ENCODE assay signal across 8 cellular contexts in the genomic region with DNA sequence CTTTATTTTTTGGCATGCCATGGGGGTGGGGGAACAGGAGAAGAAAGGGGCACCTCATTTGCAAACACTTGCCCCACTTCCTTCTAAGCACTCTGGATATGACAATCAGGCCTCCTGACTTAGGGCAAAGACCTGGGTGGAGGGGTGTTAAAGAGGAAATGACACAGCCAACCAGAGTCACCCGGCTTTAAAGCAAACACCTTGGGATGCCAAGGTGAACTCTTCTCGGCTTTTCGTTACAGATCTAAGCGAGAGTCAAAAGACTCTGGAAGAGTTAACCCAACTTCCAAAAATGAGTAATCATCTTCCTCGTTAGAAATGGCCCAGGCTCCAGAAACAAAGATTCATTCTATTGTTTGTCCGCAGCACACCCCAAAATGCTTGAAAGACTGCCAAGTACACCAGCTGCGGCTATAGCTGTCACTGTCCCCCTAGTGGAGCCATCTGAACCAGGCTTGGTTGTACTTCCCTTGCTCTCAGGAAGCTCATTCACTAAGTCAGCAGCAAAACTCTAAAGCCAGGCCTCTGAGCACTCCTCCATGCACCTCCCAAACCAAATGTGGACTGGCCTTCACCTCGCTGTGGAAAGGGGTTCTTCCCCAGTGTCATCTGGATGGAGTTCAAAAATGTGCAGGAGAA. TPM values are rescaled to one million over a fixed set of nuclear protein-coding genes. Genes with fewer than 3 reads are reported as not detected.
DNase-seq lines count a peak whose midpoint lies in the region; ATAC-seq lines count a peak whose summit lies in the region.

No MANE protein-coding gene starts in this region.

- WGBS in mesendoderm (ENCODE audit: extremely low coverage, insufficient coverage, low lambda C conversion rate), result no CpG with 5 or more reads among the region's 8 CpGs
- WGBS in thymus, result 11% methylated on average over 8 of the region's 8 CpGs

- H3K27me3 ChIP-seq in mesendoderm (ENCODE audit: insufficient read depth, low read length, poor library complexity) (no peaks in the 10 kb centered on the region), thymus (ENCODE audit: control insufficient read depth, insufficient read depth) (no peaks in the 10 kb centered on the region)

- peak; percentile 44 for ATAC-seq in GM21447 (IDR thresholded peaks at IDR 0.05; ENCODE audit: unreplicated experiment)
- peak; percentile 21 to 25 for ATAC-seq in activated CD4-positive, CD25-positive, alpha-beta regulatory T cell treated with anti-CD3 and anti-CD28 coated beads, Interleukin-2, amount 50 U/mL, for 24 hours

- H3K4me1 ChIP-seq in mesendoderm (ENCODE audit: control insufficient read depth, low read depth, low read length) (peaks cover 13% of the 10 kb centered on the region), thymus (ENCODE audit: control insufficient read depth, insufficient read depth, low read length) (peaks cover 81% of the 10 kb centered on the region)

- intact Hi-C loops in dendritic cell treated with granulocyte-macrophage colony-stimulating factor and Interleukin-4, amounts not matched to agents 40 ng/mL and 50 ng/mL, for 4 days (cut with micrococcal nuclease), result loop anchor here (2.0 kb wide), 2 partner anchors 21 to 79 kb away; no protein-coding TSS in a partner anchor

- H3K9me3 ChIP-seq in thymus (ENCODE audit: control insufficient read depth), result no peaks in the 10 kb centered on the region

- no peak overlapping the region for H3K9ac ChIP-seq in mesendoderm (ENCODE audit: low read length)

- no peak overlapping the region for H2BK120ac ChIP-seq in mesendoderm (ENCODE audit: low read depth, low read length)

- H3K4me1 Mint-ChIP-seq in IgD-negative memory B cell, result peaks cover 61 to 85% (median 77%) of the 10 kb centered on the region in 3 donors
- H3K4me1 Mint-ChIP-seq in dendritic cell treated with granulocyte-macrophage colony-stimulating factor and Interleukin-4, amounts not matched to agents 40 ng/mL and 50 ng/mL, for 4 days (ENCODE audit: low read depth), result peaks cover 91% of the 10 kb centered on the region

- H3K4ac ChIP-seq in mesendoderm (ENCODE audit: low read depth, low read length), result no peak overlapping the region

- H4K5ac ChIP-seq in mesendoderm (ENCODE audit: low read length), result no peak overlapping the region

- H3K27me3 Mint-ChIP-seq in IgD-negative memory B cell, result no peaks in the 10 kb centered on the region
- no peaks in the 10 kb centered on the region for H3K27me3 Mint-ChIP-seq in dendritic cell treated with granulocyte-macrophage colony-stimulating factor and Interleukin-4, amounts not matched to agents 40 ng/mL and 50 ng/mL, for 4 days

- H3K4me3 ChIP-seq in mesendoderm (ENCODE audit: low read length), result no peak overlapping the region
- H3K4me3 ChIP-seq in thymus (ENCODE audit: low read length), result peak overlapping the region; percentile 20

- in situ Hi-C loops in G401 (cut with HindIII; ENCODE audit: low sequenced_read_pairs), result no loop called here

- H3K56ac ChIP-seq in mesendoderm (ENCODE audit: low read length), result peak overlapping the region; percentile 38

- no peak overlapping the region for H2BK5ac ChIP-seq in mesendoderm (ENCODE audit: low read length)

- no peak overlapping the region for H3K18ac ChIP-seq in mesendoderm (ENCODE audit: low read length)

- peaks cover 2% of the 10 kb centered on the region for H3K79me2 ChIP-seq in mesendoderm (ENCODE audit: control insufficient read depth, insufficient read depth, low read length)

- H3K27ac ChIP-seq in mesendoderm (ENCODE audit: low read depth, low read length) (no peak overlapping the region), thymus (ENCODE audit: low read depth) (peak overlapping the region; percentile 89)

- peaks cover 18% of the 10 kb centered on the region for H3K79me1 ChIP-seq in mesendoderm (ENCODE audit: low read length)

- H3K4me2 ChIP-seq in mesendoderm (ENCODE audit: low read length), result no peak overlapping the region

- H3K23ac ChIP-seq in mesendoderm (ENCODE audit: low read length), result no peak overlapping the region

- peak overlapping the region; percentile 88 to 98 (median 98) for H3K27ac Mint-ChIP-seq in IgD-negative memory B cell
- H3K27ac Mint-ChIP-seq in dendritic cell treated with granulocyte-macrophage colony-stimulating factor and Interleukin-4, amounts not matched to agents 40 ng/mL and 50 ng/mL, for 4 days, result peak overlapping the region; percentile 86

- no peak overlapping the region for H2AK5ac ChIP-seq in mesendoderm (ENCODE audit: low read length)

- H4K8ac ChIP-seq in mesendoderm (ENCODE audit: low read depth, low read length), result no peak overlapping the region

- H3K4me3 Mint-ChIP-seq in IgD-negative memory B cell, result peak overlapping the region; percentile 65 to 92 (median 82)
- peak overlapping the region; percentile 14 for H3K4me3 Mint-ChIP-seq in dendritic cell treated with granulocyte-macrophage colony-stimulating factor and Interleukin-4, amounts not matched to agents 40 ng/mL and 50 ng/mL, for 4 days

- H3K36me3 Mint-ChIP-seq in IgD-negative memory B cell, result peaks cover 2% of the 10 kb centered on the region
- H3K36me3 Mint-ChIP-seq in dendritic cell treated with granulocyte-macrophage colony-stimulating factor and Interleukin-4, amounts not matched to agents 40 ng/mL and 50 ng/mL, for 4 days (ENCODE audit: low read depth), result peaks cover 13% of the 10 kb centered on the region

- no peak overlapping the region for H2BK15ac ChIP-seq in mesendoderm (replicated peaks; ENCODE audit: low read depth)

- DNase-seq in G401 (ENCODE audit: low spot score) (peak; percentile 82), mesendoderm (peak; percentile 63), NCI-H1694 treated with DMSO at 0.1 percent for 48 hours (lab: John Stamatoyannopoulos, UW) (no peak)

- H3K9me3 Mint-ChIP-seq in IgD-negative memory B cell, result no peaks in the 10 kb centered on the region
- H3K9me3 Mint-ChIP-seq in dendritic cell treated with granulocyte-macrophage colony-stimulating factor and Interleukin-4, amounts not matched to agents 40 ng/mL and 50 ng/mL, for 4 days, result no peaks in the 10 kb centered on the region

- H3K36me3 ChIP-seq in mesendoderm (ENCODE audit: control insufficient read depth, insufficient read depth, low read length), result no peaks in the 10 kb centered on the region
- H3K36me3 ChIP-seq in thymus (ENCODE audit: control insufficient read depth, insufficient read depth), result peaks cover 7% of the 10 kb centered on the region

RNA-seq across cellular contexts. Expression of a gene that starts 24.8 kb away (rescaled TPM):
- total RNA-seq in G401 (2014; rRNA removed; shearing (Covaris generic)), result 17.0 and 21.4 TPM in 2 replicates
- polyA plus RNA-seq in IgD-negative memory B cell (48.9 TPM), thymus (46.2 TPM)
- polyA plus RNA-seq in mesendoderm (2013, experiment 1 of 2), result 9.4 TPM
- polyA plus RNA-seq in mesendoderm (2013, experiment 2 of 2), result 9.3 TPM
